Comparison of ENCODE assay signal across 28 cellular contexts in the genomic region with DNA sequence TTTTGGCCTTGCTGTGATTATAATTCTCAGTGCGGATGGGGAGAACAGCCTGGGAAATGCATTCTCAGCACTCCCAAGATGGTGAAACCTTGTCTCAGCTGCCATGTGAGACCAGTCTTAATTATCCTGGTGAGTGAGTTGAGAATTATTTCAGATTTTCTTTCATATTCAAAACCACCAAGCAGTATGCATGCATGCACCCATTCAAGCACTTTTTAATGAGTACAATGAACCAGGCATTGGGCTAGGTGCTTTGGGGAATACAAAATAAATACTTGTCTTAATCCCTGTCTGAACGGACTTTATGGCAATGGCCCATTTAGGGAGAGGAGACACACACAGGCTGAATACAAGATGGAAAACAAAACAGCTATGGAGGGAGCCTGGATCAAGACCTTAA.
"Had no signal": no experiment of that assay in that cellular context is flagged by ENCODE, and none has a peak within 500 bp of the region (broad histone marks: within the 10 kb centered on the region; RNA-seq: fewer than 3 reads in every experiment).

No MANE protein-coding gene starts in this region.

- H2AFZ ChIP-seq: parathyroid adenoma had no signal

- ATAC-seq: natural killer cell treated with Interleukin-12 subunit alpha and Interleukin-12 subunit beta and Interleukin-15 and Interleukin-18, amount 100 ng/mL, for 72 hours; right cardiac atrium; right lobe of liver; stimulated activated effector memory CD8-positive, alpha-beta T cell treated with anti-CD3 and anti-CD28 coated beads, Interleukin-12 subunit alpha, Interleukin-12 subunit beta, amount 100 ng/mL, for 72 hours; stimulated activated naive B cell treated with anti-CD40 and anti-IgM and Interleukin-4, amounts not matched to agents 10 μg/mL and 1 μg/mL and 100 μg/mL, for 72 hours had no signal

- H3K4me3 Mint-ChIP-seq: natural killer cell treated with Interleukin-12 subunit alpha and Interleukin-12 subunit beta and Interleukin-15 and Interleukin-18, amount 100 ng/mL, for 72 hours; nephron progenitor cell; neural crest cell; stimulated activated effector memory CD8-positive, alpha-beta T cell treated with anti-CD3 and anti-CD28 coated beads, Interleukin-12 subunit alpha, Interleukin-12 subunit beta, amount 100 ng/mL, for 72 hours; stimulated activated naive B cell treated with anti-CD40 and anti-IgM and Interleukin-4, amounts not matched to agents 10 μg/mL and 1 μg/mL and 100 μg/mL, for 72 hours; stimulated activated naive CD8-positive, alpha-beta T cell treated with anti-CD3 and anti-CD28 coated beads, Interleukin-15, Interleukin-2, amounts not matched to agents 100 ng/mL and 50 ng/mL, for 24 hours had no signal

- H3K36me3 Mint-ChIP-seq: natural killer cell treated with Interleukin-12 subunit alpha and Interleukin-12 subunit beta and Interleukin-15 and Interleukin-18, amount 100 ng/mL, for 72 hours had no signal

- H3K4me3 ChIP-seq: ovary, psoas muscle, right lobe of liver, sigmoid colon, stomach, thoracic aorta, thyroid gland, tibial nerve, upper lobe of left lung, vagina had no signal

- H3K27ac ChIP-seq: ovary, parathyroid adenoma, psoas muscle, right lobe of liver, sigmoid colon, stomach, thoracic aorta, thyroid gland, tibial nerve, upper lobe of left lung, vagina had no signal

- H3K9me3 ChIP-seq: ovary, psoas muscle, right lobe of liver, sigmoid colon, stomach, thoracic aorta, thyroid gland, tibial nerve, upper lobe of left lung, vagina had no signal

- H3K4me1 ChIP-seq: parathyroid adenoma, psoas muscle, right lobe of liver, sigmoid colon, stomach, thyroid gland, tibial nerve, upper lobe of left lung, vagina had no signal

- DNase-seq: nephron progenitor cell; occipital lobe; ovary; posterior cingulate gyrus; psoas muscle; right cardiac atrium; right lobe of liver; sigmoid colon; small intestine; stimulated activated CD4-positive, alpha-beta T cell treated with anti-CD3 and anti-CD28 coated beads, Interleukin-15, amount 100 ng/mL, for 24 hours; stimulated activated CD4-positive, alpha-beta T cell treated with anti-CD3 and anti-CD28 coated beads, Interleukin-2, amount 100 ng/mL, for 24 hours; stimulated activated CD4-positive, alpha-beta T cell treated with anti-CD3 and anti-CD28 coated beads, Interleukin-2, amount 100 ng/mL, for 48 hours; stimulated activated CD4-positive, alpha-beta T cell treated with anti-CD3 and anti-CD28 coated beads, Interleukin-4, amount 100 ng/mL, for 24 hours; stimulated activated naive B cell treated with anti-CD40 and anti-IgM and Interleukin-4, amounts not matched to agents 10 μg/mL and 1 μg/mL and 100 μg/mL, for 72 hours; stimulated activated naive CD4-positive, alpha-beta T cell treated with Interleukin-2 at 50 U/mL for 16 hours; stomach; thyroid gland; trophoblast cell; upper lobe of left lung had no signal

- H3K36me3 ChIP-seq: ovary, thoracic aorta, thyroid gland had no signal

- H3K27me3 Mint-ChIP-seq: natural killer cell treated with Interleukin-12 subunit alpha and Interleukin-12 subunit beta and Interleukin-15 and Interleukin-18, amount 100 ng/mL, for 72 hours; progenitor cell of endocrine pancreas; stimulated activated naive CD8-positive, alpha-beta T cell treated with anti-CD3 and anti-CD28 coated beads, Interleukin-15, Interleukin-2, amounts not matched to agents 100 ng/mL and 50 ng/mL, for 24 hours had no signal

- H3K27ac Mint-ChIP-seq: natural killer cell treated with Interleukin-12 subunit alpha and Interleukin-12 subunit beta and Interleukin-15 and Interleukin-18, amount 100 ng/mL, for 72 hours; nephron progenitor cell; progenitor cell of endocrine pancreas; stimulated activated effector memory CD8-positive, alpha-beta T cell treated with anti-CD3 and anti-CD28 coated beads, Interleukin-12 subunit alpha, Interleukin-12 subunit beta, amount 100 ng/mL, for 72 hours; stimulated activated naive B cell treated with anti-CD40 and anti-IgM and Interleukin-4, amounts not matched to agents 10 μg/mL and 1 μg/mL and 100 μg/mL, for 72 hours; stimulated activated naive CD8-positive, alpha-beta T cell treated with anti-CD3 and anti-CD28 coated beads, Interleukin-15, Interleukin-2, amounts not matched to agents 100 ng/mL and 50 ng/mL, for 24 hours had no signal

- H3K27me3 ChIP-seq: ovary, right lobe of liver, sigmoid colon, stomach, thyroid gland, tibial nerve, upper lobe of left lung, vagina had no signal

- H3K9ac ChIP-seq: parathyroid adenoma had no signal

- H3K4me1 Mint-ChIP-seq: nephron progenitor cell had no signal

- H3K9me3 Mint-ChIP-seq: natural killer cell treated with Interleukin-12 subunit alpha and Interleukin-12 subunit beta and Interleukin-15 and Interleukin-18, amount 100 ng/mL, for 72 hours; nephron progenitor cell; stimulated activated effector memory CD8-positive, alpha-beta T cell treated with anti-CD3 and anti-CD28 coated beads, Interleukin-12 subunit alpha, Interleukin-12 subunit beta, amount 100 ng/mL, for 72 hours; stimulated activated naive B cell treated with anti-CD40 and anti-IgM and Interleukin-4, amounts not matched to agents 10 μg/mL and 1 μg/mL and 100 μg/mL, for 72 hours; stimulated activated naive CD8-positive, alpha-beta T cell treated with anti-CD3 and anti-CD28 coated beads, Interleukin-15, Interleukin-2, amounts not matched to agents 100 ng/mL and 50 ng/mL, for 24 hours had no signal
